8 cellular contexts compared by ENCODE assay signal in the genomic region with DNA sequence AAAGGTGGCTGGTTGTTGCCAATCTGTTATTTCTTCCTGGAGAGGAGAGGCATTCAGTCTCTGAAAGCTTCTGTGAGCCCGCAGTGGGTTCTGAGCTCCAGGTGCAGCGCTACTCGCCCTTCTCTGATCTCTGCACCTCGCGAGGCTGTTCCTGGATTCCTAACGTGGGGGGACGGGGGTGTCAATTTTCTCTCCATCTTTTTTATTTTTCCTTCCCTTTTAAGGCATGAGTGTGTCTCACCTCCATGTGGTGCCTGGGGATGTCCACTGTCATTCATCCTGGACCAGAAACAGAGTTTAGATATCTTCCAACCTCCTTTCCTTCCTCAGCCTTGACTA. TPM values are rescaled to one million over a fixed set of nuclear protein-coding genes. Genes with fewer than 3 reads are reported as not detected.
A peak's percentile ranks its signal among the peaks of the same experiment; 100 is the strongest.
DNase-seq lines count a peak whose midpoint lies in the region; ATAC-seq, FAIRE-seq and TF ChIP-seq lines count a peak whose summit lies in the region.

No MANE protein-coding gene starts in this region.

- peak; percentile 18 for FAIRE-seq in bronchial epithelial cell (lab: Jason Lieb, UNC)
- no peak for FAIRE-seq in D721Med (lab: Jason Lieb, UNC)

- H3K36me3 ChIP-seq in H7 (replicated peaks; ENCODE audit: control insufficient read depth, insufficient read depth, low read length), result no peaks in the 10 kb centered on the region
- H3K36me3 ChIP-seq in bronchial epithelial cell (ENCODE audit: control insufficient read depth, insufficient read depth, low read length), result no peaks in the 10 kb centered on the region
- no peaks in the 10 kb centered on the region for H3K36me3 ChIP-seq in left lung

- TF ChIP-seq CTCF in 22Rv1 (IDR thresholded peaks at IDR 0.05) (no peak), bronchial epithelial cell (IDR thresholded peaks at IDR 0.05; ENCODE audit: insufficient read depth, low read length, severe bottlenecking) (no peak), left lung (IDR thresholded peaks at IDR 0.05) (no peak), D721Med (IDR thresholded peaks at IDR 0.05; ENCODE audit: insufficient read depth, missing control alignments) (no peak)

- DNase-seq in H7 (peak; percentile 18), bronchial epithelial cell (ENCODE audit: low read depth) (no peak), left lung (no peak), D721Med (ENCODE audit: insufficient read length, low spot score) (no peak)
- no peak for DNase-seq in activated CD8-positive, alpha-beta memory T cell treated with anti-CD3 and anti-CD28 coated beads, Interleukin-2, amount 50 U/mL, for 4 hours

- no peaks in the 10 kb centered on the region for H3K27me3 ChIP-seq in H7 (ENCODE audit: control insufficient read depth, insufficient read depth, low read length)
- H3K27me3 ChIP-seq in bronchial epithelial cell (ENCODE audit: control insufficient read depth, insufficient read depth, low read length), result no peaks in the 10 kb centered on the region
- H3K27me3 ChIP-seq in left lung, result no peaks in the 10 kb centered on the region

- H3K4me3 ChIP-seq in H7 (ENCODE audit: insufficient read depth, low read depth, low read length) (peak overlapping the region; percentile 54), bronchial epithelial cell (ENCODE audit: low read depth, low read length) (peak overlapping the region; percentile 24), left lung (peak overlapping the region; percentile 14 to 23)

- peaks cover 4 to 94% of the 10 kb centered on the region in 2 donors for H3K9me3 ChIP-seq in left lung

- peak; percentile 39 for ATAC-seq in left lung
- ATAC-seq in HG03045 (IDR thresholded peaks at IDR 0.05; ENCODE audit: unreplicated experiment), result no peak
- no peak for ATAC-seq in GM18498 (IDR thresholded peaks at IDR 0.05; ENCODE audit: unreplicated experiment)

- intact Hi-C loops in left lung (cut with DNase I), result no loop called here

- H3K4me1 ChIP-seq in left lung, result no peaks in the 10 kb centered on the region

- peak overlapping the region; percentile 84 for H3K27ac ChIP-seq in 22Rv1
- no peak overlapping the region for H3K27ac ChIP-seq in left lung

RNA-seq across cellular contexts. Expression of a gene that starts 0.6 kb away (rescaled TPM):
- 0.48 and 1.1 TPM in 2 replicates for total RNA-seq in H7 (2014; rRNA removed; shearing (Covaris generic))
- total RNA-seq in bronchial epithelial cell, result under 0.01 and 0.38 TPM in 2 replicates
- total RNA-seq in left lung, result 1 to 10 TPM in 1 of 2 donors, under 1 TPM in 1; 0.29 to 1.4 TPM

RNA-seq across cellular contexts. Expression of a gene that starts 44.5 kb away (rescaled TPM):
- total RNA-seq in H7 (2014; rRNA removed; shearing (Covaris generic)), result 1.6 and 2.1 TPM in 2 replicates
- total RNA-seq in bronchial epithelial cell, result 4.7 and 6.1 TPM in 2 replicates
- 1 to 10 TPM; 5.2 to 5.8 TPM for total RNA-seq in left lung

RNA-seq across cellular contexts. Expression of a gene that starts 48.0 kb away (rescaled TPM):
- total RNA-seq in H7 (2014; rRNA removed; shearing (Covaris generic)), result 14.0 and 21.4 TPM in 2 replicates
- total RNA-seq in bronchial epithelial cell (13.8 and 15.8 TPM in 2 replicates), left lung (10 to 100 TPM; 13.3 to 13.8 TPM)
